Comparison of ENCODE assay signal across 22 cellular contexts in genomic region chr2:45709137-45709536, GRCh38. TPM values are rescaled to one million over a fixed set of nuclear protein-coding genes. Genes with fewer than 3 reads are reported as not detected.
DNase-seq lines count a peak whose midpoint lies in the region; ATAC-seq, FAIRE-seq and TF ChIP-seq lines count a peak whose summit lies in the region.
"Had no signal": no experiment of that assay in that cellular context is flagged by ENCODE, and none has a peak within 500 bp of the region (broad histone marks: within the 10 kb centered on the region; RNA-seq: fewer than 3 reads in every experiment).

No MANE protein-coding gene starts in this region.

- no peak overlapping the region for H3K9ac ChIP-seq in HepG2 (ENCODE audit: insufficient read depth, low read depth, low read length)
- H3K9ac ChIP-seq in neural progenitor cell: no peak overlapping the region

- POLR2A ChIA-PET in HepG2 (lab: Yijun Ruan, JAX): no interaction called here

- H3K27ac Mint-ChIP-seq in neural progenitor cell: no peak overlapping the region
- H3K27ac Mint-ChIP-seq: CD8-positive, alpha-beta T cell; H9 had no signal

- CTCF ChIA-PET in HepG2 (lab: Yijun Ruan, JAX; ENCODE audit: low intra/inter-chr PET ratio, low total read pairs): no interaction called here

- H3K9me3 Mint-ChIP-seq in neural progenitor cell: peaks cover 5% of the 10 kb centered on the region

- H3K27me3 ChIP-seq in right lobe of liver: no peaks in the 10 kb centered on the region
- H3K27me3 ChIP-seq in HepG2 (ENCODE audit: control insufficient read depth in 1 of 2, insufficient read depth in 2 of 2, low read length in 2 of 2): no peaks in the 10 kb centered on the region
- H3K27me3 ChIP-seq in heart left ventricle: no peaks in the 10 kb centered on the region
- no peaks in the 10 kb centered on the region for H3K27me3 ChIP-seq in neural progenitor cell
- H3K27me3 ChIP-seq: SJCRH30 had no signal

- no peak for TF ChIP-seq RAD21 in HepG2 (CRISPR knock-in tag; IDR thresholded peaks at IDR 0.05)

- peaks cover 10% of the 10 kb centered on the region for H3K36me3 Mint-ChIP-seq in neural progenitor cell

- peak in 2 of 3 donors; percentile 78 to 82 for DNase-seq in right lobe of liver
- DNase-seq in HepG2 (ENCODE audit: low spot score): no peak
- peak in 4 of 5 donors; percentile 53 to 69 (median 58) for DNase-seq in heart left ventricle
- no peak for DNase-seq in neural progenitor cell (ENCODE audit: low spot score)
- DNase-seq in frontal cortex (ENCODE audit: low spot score in 2 of 2): no peak
- DNase-seq in OCI-M1 (lab: John Stamatoyannopoulos, UW): no peak
- no peak for DNase-seq in NCI-H1105 (lab: John Stamatoyannopoulos, UW)
- no peak for DNase-seq in germinal center (ENCODE audit: low spot score)
- DNase-seq: Calu3; CD8-positive, alpha-beta T cell; DMS53; EL; H9; Kasumi-1; MM.1S; NCI-H1105 treated with DMSO at 0.1 percent for 48 hours; NCI-H1694; NCI-H748 treated with DMSO at 0.1 percent for 48 hours; SJCRH30 had no signal

- no peaks in the 10 kb centered on the region for H3K9me3 ChIP-seq in right lobe of liver
- H3K9me3 ChIP-seq in HepG2 (ENCODE audit: low read length): no peaks in the 10 kb centered on the region
- H3K9me3 ChIP-seq in heart left ventricle: no peaks in the 10 kb centered on the region
- H3K9me3 ChIP-seq in neural progenitor cell (ENCODE audit: low read depth): no peaks in the 10 kb centered on the region
- H3K9me3 ChIP-seq: SJCRH30 had no signal

- H3K36me3 ChIP-seq in right lobe of liver (no peaks in the 10 kb centered on the region), HepG2 (replicated peaks in 1 of 2; ENCODE audit: control insufficient read depth in 1 of 2, insufficient read depth in 2 of 2, low read length in 2 of 2) (no peaks in the 10 kb centered on the region), heart left ventricle (no peaks in the 10 kb centered on the region), neural progenitor cell (no peaks in the 10 kb centered on the region)
- H3K36me3 ChIP-seq: SJCRH30 had no signal

- H3K4me2 ChIP-seq in HepG2 (ENCODE audit: low read depth, low read length) (no peak overlapping the region), neural progenitor cell (no peak overlapping the region)

- H3K79me2 ChIP-seq in HepG2 (ENCODE audit: insufficient read depth, low read length) (no peaks in the 10 kb centered on the region), neural progenitor cell (ENCODE audit: low read depth) (no peaks in the 10 kb centered on the region)

- peak overlapping the region; percentile 24 for H3K4me3 Mint-ChIP-seq in neural progenitor cell
- H3K4me3 Mint-ChIP-seq: CD8-positive, alpha-beta T cell; H9 had no signal

- FAIRE-seq in HepG2 (lab: Jason Lieb, UNC) (no peak), frontal cortex (lab: Jason Lieb, UNC) (no peak)
- FAIRE-seq: GM12891, GM19239 had no signal

- H4K20me1 ChIP-seq in HepG2 (ENCODE audit: insufficient read depth, low read length) (no peaks in the 10 kb centered on the region), neural progenitor cell (ENCODE audit: low read depth) (no peaks in the 10 kb centered on the region)

- peaks cover 20% of the 10 kb centered on the region for H3K4me1 Mint-ChIP-seq in neural progenitor cell

- peak; percentile 37 to 89 (median 59) for ATAC-seq in right lobe of liver
- no peak for ATAC-seq in HepG2
- ATAC-seq in heart left ventricle: peak; percentile 78 to 92 (median 86)
- ATAC-seq: CD8-positive, alpha-beta T cell had no signal

- H3K4me1 ChIP-seq in right lobe of liver (peaks cover 0 to 19% (median 0%) of the 10 kb centered on the region in 4 donors), HepG2 (ENCODE audit: insufficient read depth, low read length) (no peaks in the 10 kb centered on the region), heart left ventricle (peaks cover 0 to 50% (median 23%) of the 10 kb centered on the region in 12 donors), neural progenitor cell (no peaks in the 10 kb centered on the region)
- H3K4me1 ChIP-seq: SJCRH30 had no signal

- intact Hi-C loops in right lobe of liver (cut with DNase I) (no loop called here), HepG2 (cut with micrococcal nuclease; ENCODE audit: unreplicated experiment) (no loop called here), heart left ventricle (cut with DNase I) (loop anchor here in 2 of 10 donors (5.0 kb wide), 1 partner anchor 57 kb away; the partner anchor contains the start of gene PRKCE (in 2 of the 2))

- no peak for TF ChIP-seq POLR2A in right lobe of liver (IDR thresholded peaks at IDR 0.05)
- TF ChIP-seq POLR2A in HepG2 (IDR thresholded peaks at IDR 0.05; ENCODE audit: insufficient read depth in 1 of 2, low read depth in 2 of 2, low read length in 2 of 2): no peak
- no peak for TF ChIP-seq POLR2A in heart left ventricle (IDR thresholded peaks at IDR 0.05)

- TF ChIP-seq CTCF in right lobe of liver (IDR thresholded peaks at IDR 0.05) (no peak), HepG2 (CRISPR knock-in tag; IDR thresholded peaks at IDR 0.05) (no peak), heart left ventricle (IDR thresholded peaks at IDR 0.05) (no peak), neural progenitor cell (IDR thresholded peaks at IDR 0.05) (no peak)

- no TSS peak for BruUV-seq in HepG2 (replicated peaks; lab: Mats Ljungman, UMichigan)

- WGBS in right lobe of liver (ENCODE audit: insufficient coverage, low coverage, low lambda C conversion rate, missing lambda C conversion rate): 20% methylated on average over 1 of the region's 1 CpG
- no CpG with 5 or more reads among the region's 1 CpG for WGBS in HepG2 (ENCODE audit: low lambda C conversion rate)
- 50 to 62% methylated on average over 1 of the region's 1 CpG; no CpG with 5 or more reads in 2 of the 4 donors for WGBS in heart left ventricle, 4 donors

- H3K4me3 ChIP-seq in right lobe of liver (no peak overlapping the region), HepG2 (replicated peaks in 1 of 3; ENCODE audit: insufficient read depth in 1 of 3, low read depth in 2 of 3, low read length in 3 of 3) (no peak overlapping the region), heart left ventricle (no peak overlapping the region), neural progenitor cell (no peak overlapping the region)
- H3K4me3 ChIP-seq: SJCRH30 had no signal

- no peaks in the 10 kb centered on the region for H3K27me3 Mint-ChIP-seq in neural progenitor cell (ENCODE audit: insufficient read depth, low read depth)

- H3K27ac ChIP-seq in right lobe of liver (no peak overlapping the region), HepG2 (ENCODE audit: extremely low read length, insufficient read depth, low read length) (no peak overlapping the region), heart left ventricle (peak overlapping the region in 2 of 12 donors; percentile 16 to 41), neural progenitor cell (no peak overlapping the region)
- H3K27ac ChIP-seq: RWPE1, SJCRH30 had no signal

- H2AFZ ChIP-seq in HepG2 (ENCODE audit: low read length) (no peak overlapping the region), neural progenitor cell (replicated peaks) (no peak overlapping the region)

- no peaks in the 10 kb centered on the region for H3F3A ChIP-seq in neural progenitor cell (ENCODE audit: low read depth)

- TF ChIP-seq EP300 in HepG2 (IDR thresholded peaks at IDR 0.05; ENCODE audit: low read depth in 2 of 2, low read length in 2 of 2) (no peak), HepG2 (CRISPR knock-in tag; IDR thresholded peaks at IDR 0.05; ENCODE audit: borderline replicate concordance) (no peak)

- in situ Hi-C loops in HepG2 (cut with HindIII; ENCODE audit: extremely low pct_ligation_motif_present, low pct_unique_long_range_greater_than_20kb): no loop called here

TF ChIP-seq in HepG2, 621 proteins besides CTCF, POLR2A, EP300 and RAD21 (continues in another document):
- TF ChIP-seq ZBTB44 (CRISPR knock-in tag; IDR thresholded peaks at IDR 0.05): no peak
- no peak for TF ChIP-seq CBX1 (IDR thresholded peaks at IDR 0.05; ENCODE audit: low read depth)

RNA-seq across cellular contexts. Expression of gene PRKCE, which starts 57.7 kb away (rescaled TPM):
- total RNA-seq in right lobe of liver: 10 to 100 TPM in 4 of 6 experiments, 1 to 10 TPM in 2; 5.2 to 18.8 (median 11.0) TPM
- 3.9 and 4.0 TPM in 2 replicates for total RNA-seq in HepG2 (2016; rRNA removed; fragmentation: Illumina TruSeq; extraction: Trizol)
- 5.8 and 6.3 TPM in 2 replicates for total RNA-seq in HepG2 (2016; cell fraction: cytosol; rRNA removed; fragmentation: Illumina TruSeq; extraction: Trizol; ENCODE audit: low read depth)
- total RNA-seq in HepG2 (2016; cell fraction: insoluble cytoplasmic fraction; rRNA removed; fragmentation: Illumina TruSeq; extraction: Trizol): 2.5 and 3.7 TPM in 2 replicates
- 2.8 and 4.3 TPM in 2 replicates for total RNA-seq in HepG2 (2016; cell fraction: membrane; rRNA removed; fragmentation: Illumina TruSeq; extraction: Trizol)
- 9.8 and 10.1 TPM in 2 replicates for total RNA-seq in HepG2 (2016; cell fraction: nucleus; rRNA removed; fragmentation: Illumina TruSeq; extraction: Trizol)
- polyA plus RNA-seq in HepG2 (2011; rRNA removed): 1.0 and 1.6 TPM in 2 replicates
- 0.99 and 1.2 TPM in 2 replicates for polyA plus RNA-seq in HepG2 (2011; cell fraction: cytosol; rRNA removed)
- polyA plus RNA-seq in HepG2 (2011; cell fraction: nucleus; rRNA removed): 2.2 and 2.6 TPM in 2 replicates
- 0.34 and 0.72 TPM in 2 replicates for polyA plus RNA-seq in HepG2 (2012)
- polyA plus RNA-seq in HepG2 (2016; cell fraction: cytosol; fragmentation: Illumina TruSeq; extraction: Trizol; ENCODE audit: low read depth): 1.2 and 1.6 TPM in 2 replicates
- 2.3 and 2.6 TPM in 2 replicates for polyA plus RNA-seq in HepG2 (2016; cell fraction: insoluble cytoplasmic fraction; fragmentation: Illumina TruSeq; extraction: Trizol; ENCODE audit: low read depth)
- 1.1 and 1.8 TPM in 2 replicates for polyA plus RNA-seq in HepG2 (2016; cell fraction: membrane; fragmentation: Illumina TruSeq; extraction: Trizol; ENCODE audit: low read depth)
- polyA plus RNA-seq in HepG2 (2016; cell fraction: nucleus; fragmentation: Illumina TruSeq; extraction: Trizol; ENCODE audit: insufficient read depth, low read depth): 3.1 and 4.0 TPM in 2 replicates
- 5.2 and 64.1 TPM in 2 replicates for polyA minus RNA-seq in HepG2 (2011; rRNA and poly(A)+ RNA removed; ENCODE audit: low replicate concordance)
- 3.1 and 3.9 TPM in 2 replicates for polyA minus RNA-seq in HepG2 (2011; cell fraction: cytosol; rRNA and poly(A)+ RNA removed)
- 16.6 and 18.0 TPM in 2 replicates for polyA minus RNA-seq in HepG2 (2011; cell fraction: nucleus; rRNA and poly(A)+ RNA removed)
- 10 to 100 TPM in 8 of 9 donors, 1 to 10 TPM in 1; 7.8 to 22.3 (median 16.4) TPM for total RNA-seq in heart left ventricle
- polyA plus RNA-seq in heart left ventricle: 10 to 100 TPM in 1 of 2 donors, 1 to 10 TPM in 1; 4.1 to 16.1 TPM
- total RNA-seq in neural progenitor cell (ENCODE audit: low replicate concordance): 2.9 and 4.1 TPM in 2 replicates
- 62.8 TPM for total RNA-seq in frontal cortex

Comparison
In these comparisons a context has a peak if more than half of its experiments do, and no peak if none do; other contexts are left out.
1. DNase-seq: peak in right lobe of liver (2 of 3) and heart left ventricle (4 of 5); none in HepG2 (single experiment), neural progenitor cell (single experiment), frontal cortex (0 of 2), OCI-M1 (single experiment), NCI-H1105 (single experiment) and germinal center (single experiment).